ENCODE assay signal across 1 cellular context in genomic region chr14:23106747-23107045, GRCh38.
TF ChIP-seq lines count a peak whose summit lies in the region.

No MANE protein-coding gene starts in this region.

TF ChIP-seq in HepG2, 621 proteins besides CTCF, POLR2A, EP300 and RAD21 (continues in another document):
- TF ChIP-seq ZBTB44 (CRISPR knock-in tag; IDR thresholded peaks at IDR 0.05), result no peak
- TF ChIP-seq MEIS1 (CRISPR knock-in tag; IDR thresholded peaks at IDR 0.05; ENCODE audit: borderline replicate concordance), result 0 out of 2 replicates have a peak, but pooled peaks have one; percentile 22
- peak; percentile 55; the same call in 1 of the 2 replicates for TF ChIP-seq LCORL (IDR thresholded peaks at IDR 0.05)
- no peak; the same call in 1 of the 2 replicates for TF ChIP-seq LCORL (CRISPR knock-in tag; IDR thresholded peaks at IDR 0.05)
- no peak for TF ChIP-seq FOXC1 (CRISPR knock-in tag; IDR thresholded peaks at IDR 0.05; ENCODE audit: borderline replicate concordance)
- no peak for TF ChIP-seq ZBTB40 (IDR thresholded peaks at IDR 0.05)
- TF ChIP-seq ZBTB40 (CRISPR knock-in tag; IDR thresholded peaks at IDR 0.05), result no peak
- TF ChIP-seq ATF1 (CRISPR knock-in tag; IDR thresholded peaks at IDR 0.05), result 0 out of 2 replicates have a peak, but pooled peaks have one; percentile 29
- no peak for TF ChIP-seq PAXIP1 (CRISPR knock-in tag; conservative IDR thresholded peaks at IDR 0.05)
- TF ChIP-seq GPBP1L1 (CRISPR knock-in tag; IDR thresholded peaks at IDR 0.05), result no peak
- TF ChIP-seq MED8 (CRISPR knock-in tag; IDR thresholded peaks at IDR 0.05; ENCODE audit: insufficient replicate concordance), result no peak
- TF ChIP-seq GMEB2 (CRISPR knock-in tag; IDR thresholded peaks at IDR 0.05; ENCODE audit: low read depth), result no peak
- TF ChIP-seq ZNF362 (CRISPR knock-in tag; IDR thresholded peaks at IDR 0.05; ENCODE audit: borderline replicate concordance), result no peak
- no peak for TF ChIP-seq MXD1 (CRISPR knock-in tag; IDR thresholded peaks at IDR 0.05)
- TF ChIP-seq ZBTB10 (CRISPR knock-in tag; IDR thresholded peaks at IDR 0.05; ENCODE audit: borderline replicate concordance), result no peak
- TF ChIP-seq ZNF136 (CRISPR knock-in tag; IDR thresholded peaks at IDR 0.05; ENCODE audit: low read depth), result no peak
- TF ChIP-seq KLF12 (CRISPR knock-in tag; IDR thresholded peaks at IDR 0.05; ENCODE audit: borderline replicate concordance), result no peak
- no peak for TF ChIP-seq RNF219 (CRISPR knock-in tag; IDR thresholded peaks at IDR 0.05)
- no peak for TF ChIP-seq ZNF607 (CRISPR knock-in tag; IDR thresholded peaks at IDR 0.05; ENCODE audit: borderline replicate concordance)
- TF ChIP-seq IKZF5 (CRISPR knock-in tag; IDR thresholded peaks at IDR 0.05), result no peak
- no peak for TF ChIP-seq ZNF891 (CRISPR knock-in tag; IDR thresholded peaks at IDR 0.05)
- peak; percentile 57; the same call in 1 of the 2 replicates for TF ChIP-seq ZNF772 (CRISPR knock-in tag; IDR thresholded peaks at IDR 0.05)
- no peak for TF ChIP-seq KMT2B (CRISPR knock-in tag; IDR thresholded peaks at IDR 0.05)
- TF ChIP-seq NFKBIZ (CRISPR knock-in tag; IDR thresholded peaks at IDR 0.05), result no peak
- no peak for TF ChIP-seq ZSCAN30 (CRISPR knock-in tag; IDR thresholded peaks at IDR 0.05)
- no peak for TF ChIP-seq SOX5 (CRISPR knock-in tag; IDR thresholded peaks at IDR 0.05; ENCODE audit: borderline replicate concordance)
- peak; percentile 56; the same call in 1 of the 2 replicates for TF ChIP-seq ZSCAN31 (CRISPR knock-in tag; IDR thresholded peaks at IDR 0.05; ENCODE audit: low read depth)
- no peak for TF ChIP-seq MTF1 (CRISPR knock-in tag; IDR thresholded peaks at IDR 0.05)
